25 cellular contexts compared by ENCODE assay signal in genomic region chr3:62677926-62678325, GRCh38.
"Had no signal": no experiment of that assay in that cellular context is flagged by ENCODE, and none has a peak within 500 bp of the region (broad histone marks: within the 10 kb centered on the region; RNA-seq: fewer than 3 reads in every experiment).

No MANE protein-coding gene starts in this region.

- H3K4me3 ChIP-seq: esophagus squamous epithelium, gastroesophageal sphincter, left ventricle myocardium inferior, lower lobe of right lung, psoas muscle, right lobe of liver, spleen, testis, tibial nerve, upper lobe of right lung, vagina had no signal

- H3K27me3 ChIP-seq: gastroesophageal sphincter, neutrophil, right lobe of liver, testis, tibial nerve, upper lobe of right lung, vagina had no signal

- H3K36me3 ChIP-seq: esophagus squamous epithelium, gastroesophageal sphincter, left ventricle myocardium inferior, lower lobe of right lung, neutrophil, right lobe of liver, spleen, tibial nerve, upper lobe of right lung, vagina had no signal

- H3K27ac ChIP-seq: esophagus squamous epithelium, gastroesophageal sphincter, left ventricle myocardium inferior, lower lobe of right lung, neutrophil, psoas muscle, right lobe of liver, spleen, testis, tibial nerve, upper lobe of right lung, vagina had no signal

- H3K4me1 ChIP-seq: gastroesophageal sphincter, lower lobe of right lung, psoas muscle, right lobe of liver, spleen, testis, tibial nerve, upper lobe of right lung, vagina had no signal

- FAIRE-seq: keratinocyte had no signal

- DNase-seq: effector memory CD8-positive, alpha-beta T cell; esophagus squamous epithelium; foreskin fibroblast; glutamatergic neuron; immature natural killer cell; left ventricle myocardium inferior; lower lobe of right lung; naive thymus-derived CD4-positive, alpha-beta T cell; nephron progenitor cell; psoas muscle; retina; right lobe of liver; spleen; stimulated activated CD4-positive, alpha-beta T cell treated with anti-CD3 and anti-CD28 coated beads, Interleukin-15, amount 100 ng/mL, for 24 hours; stimulated activated CD4-positive, alpha-beta T cell treated with anti-CD3 and anti-CD28 coated beads, Interleukin-1b, Interleukin-23, amount 100 ng/mL, for 48 hours; stimulated activated CD4-positive, alpha-beta T cell treated with anti-CD3 and anti-CD28 coated beads, Interleukin-4, amount 100 ng/mL, for 24 hours; stimulated activated naive B cell treated with anti-CD40 and anti-IgM and Interleukin-4, amounts not matched to agents 10 μg/mL and 1 μg/mL and 100 μg/mL, for 72 hours; stimulated activated naive CD8-positive, alpha-beta T cell treated with anti-CD3 and anti-CD28 coated beads, Interleukin-15, amount 100 ng/mL, for 72 hours; testis; upper lobe of right lung had no signal

- H3K9me3 ChIP-seq: esophagus squamous epithelium, gastroesophageal sphincter, left ventricle myocardium inferior, lower lobe of right lung, neutrophil, psoas muscle, right lobe of liver, spleen, testis, tibial nerve, upper lobe of right lung, vagina had no signal
